Comparison of ENCODE assay signal across 8 cellular contexts in the genomic region with DNA sequence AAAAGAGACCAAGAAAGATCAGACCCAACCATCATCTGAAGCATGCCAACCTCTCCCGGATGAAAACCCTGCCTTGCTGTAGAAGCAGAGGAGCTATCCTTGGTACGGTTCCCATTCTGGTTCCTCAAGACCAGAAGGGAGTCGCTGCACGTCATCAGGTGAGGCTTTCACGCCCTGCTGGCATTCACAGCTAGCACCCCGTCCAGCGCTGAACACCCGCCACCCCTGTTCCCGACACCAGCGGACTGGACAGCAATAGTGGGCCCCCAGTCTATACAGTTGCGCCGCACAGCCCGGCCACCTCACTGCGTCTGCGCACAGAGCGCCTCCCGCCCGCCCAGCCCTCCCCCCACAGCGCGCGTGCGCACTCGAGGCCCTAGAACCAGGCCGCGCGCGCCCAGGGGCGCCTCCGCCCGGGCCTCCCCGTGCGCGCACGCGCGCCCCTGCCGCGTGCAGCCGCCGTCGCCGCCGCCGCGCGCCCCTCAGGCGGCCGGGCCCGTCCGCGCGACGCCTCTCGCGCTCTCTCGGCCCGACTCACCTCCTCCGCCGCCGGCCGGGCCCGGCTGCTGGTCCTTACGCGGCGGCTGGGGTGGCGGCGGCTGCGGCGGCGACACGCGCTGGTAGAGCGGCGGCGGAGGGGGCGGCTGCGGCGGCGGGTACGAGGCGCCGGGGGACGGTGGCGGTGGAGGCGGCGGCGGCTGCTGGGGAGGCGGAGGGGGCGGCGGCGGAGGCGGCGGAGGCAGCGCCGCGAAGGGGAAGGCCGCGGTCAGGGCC. TPM values are rescaled to one million over a fixed set of nuclear protein-coding genes. Genes with fewer than 3 reads are reported as not detected.
DNase-seq lines count a peak whose midpoint lies in the region; ATAC-seq and TF ChIP-seq lines count a peak whose summit lies in the region.

No MANE protein-coding gene starts in this region.

- no peaks in the 10 kb centered on the region for H3K9me3 Mint-ChIP-seq in activated CD4-positive, alpha-beta T cell treated with anti-CD3 and anti-CD28 coated beads, Interleukin-2, amount 10 ng/mL, durations not matched to agents 7 days and 5 days

- H3K4me3 Mint-ChIP-seq in activated CD4-positive, alpha-beta T cell treated with anti-CD3 and anti-CD28 coated beads, Interleukin-2, amount 10 ng/mL, durations not matched to agents 7 days and 5 days: peak overlapping the region; percentile 97

- H3K36me3 ChIP-seq in left lung: peaks cover 0 to 43% of the 10 kb centered on the region in 2 donors

- DNase-seq in DMS79 treated with DMSO at 0.1 percent for 48 hours (lab: John Stamatoyannopoulos, UW): peak; percentile 56
- DNase-seq in HFF-Myc (ENCODE audit: extremely low read depth, low read depth): no peak
- DNase-seq in NCI-H2227 treated with DMSO at 0.1 percent for 48 hours (lab: John Stamatoyannopoulos, UW): peak; percentile 66
- DNase-seq in activated CD4-positive, alpha-beta T cell treated with anti-CD3 and anti-CD28 coated beads, Interleukin-2, amount 10 ng/mL, durations not matched to agents 7 days and 5 days: peak; percentile 82
- peak; percentile 63 for DNase-seq in dedifferentiated amniotic fluid mesenchymal stem cell (ENCODE audit: extremely low spot score)
- peak; percentile 86 to 94 for DNase-seq in left lung
- peak; percentile 75 for DNase-seq in stimulated activated CD4-positive, alpha-beta T cell treated with anti-CD3 and anti-CD28 coated beads, Interleukin-1b, Interleukin-23, amount 100 ng/mL, for 48 hours

- H3K27ac ChIP-seq in left lung: peak overlapping the region; percentile 98 to 99

- H3K27me3 Mint-ChIP-seq in activated CD4-positive, alpha-beta T cell treated with anti-CD3 and anti-CD28 coated beads, Interleukin-2, amount 10 ng/mL, durations not matched to agents 7 days and 5 days: no peaks in the 10 kb centered on the region

- H3K36me3 Mint-ChIP-seq in activated CD4-positive, alpha-beta T cell treated with anti-CD3 and anti-CD28 coated beads, Interleukin-2, amount 10 ng/mL, durations not matched to agents 7 days and 5 days (ENCODE audit: low read depth): peaks cover 50% of the 10 kb centered on the region

- POLR2A ChIA-PET in activated CD4-positive, alpha-beta T cell treated with anti-CD3 and anti-CD28 coated beads, Interleukin-2, amount 10 ng/mL, durations not matched to agents 7 days and 5 days (lab: Charles Lee): interaction anchor here (1.7 kb wide), 1 partner anchor 33 kb away, joined by 6 read pairs; no protein-coding TSS in a partner anchor

- intact Hi-C loops in left lung (cut with DNase I): no loop called here

- CTCF ChIA-PET in activated CD4-positive, alpha-beta T cell treated with anti-CD3 and anti-CD28 coated beads, Interleukin-2, amount 10 ng/mL, durations not matched to agents 7 days and 5 days (lab: Charles Lee): interaction anchor here (0.6 to 1.9 kb wide), 2 partner anchors 10 to 72 kb away, joined by 3 to 4 read pairs; no protein-coding TSS in a partner anchor

- peak overlapping the region; percentile 93 for H3K4me3 ChIP-seq in HFF-Myc (replicated peaks; ENCODE audit: low read depth, low read length)
- peak overlapping the region; percentile 71 to 84 for H3K4me3 ChIP-seq in left lung

- no peak for TF ChIP-seq CTCF in HFF-Myc (IDR thresholded peaks at IDR 0.05; ENCODE audit: low read depth, low read length, missing control alignments)
- no peak for TF ChIP-seq CTCF in left lung (IDR thresholded peaks at IDR 0.05)

- peak overlapping the region; percentile 74 for H3K27ac Mint-ChIP-seq in activated CD4-positive, alpha-beta T cell treated with anti-CD3 and anti-CD28 coated beads, Interleukin-2, amount 10 ng/mL, durations not matched to agents 7 days and 5 days

- H3K4me1 Mint-ChIP-seq in activated CD4-positive, alpha-beta T cell treated with anti-CD3 and anti-CD28 coated beads, Interleukin-2, amount 10 ng/mL, durations not matched to agents 7 days and 5 days: peaks cover 65% of the 10 kb centered on the region

- no peaks in the 10 kb centered on the region for H3K27me3 ChIP-seq in left lung

- no peaks in the 10 kb centered on the region for H3K9me3 ChIP-seq in left lung

- ATAC-seq in left lung (peak; percentile 28), HG03095 (IDR thresholded peaks at IDR 0.05; ENCODE audit: unreplicated experiment) (no peak)

- H3K4me1 ChIP-seq in left lung: peaks cover 7 to 57% of the 10 kb centered on the region in 2 donors

RNA-seq across cellular contexts. Expression of a gene that starts 0.7 kb away (rescaled TPM):
- 100 to 1,000 TPM; 435 to 456 TPM for total RNA-seq in activated CD4-positive, alpha-beta T cell treated with anti-CD3 and anti-CD28 coated beads, Interleukin-2, amount 10 ng/mL, durations not matched to agents 7 days and 5 days
- total RNA-seq in left lung: 100 to 1,000 TPM; 169 to 228 TPM

RNA-seq across cellular contexts. Expression of a gene that starts 17.9 kb away (rescaled TPM):
- total RNA-seq in activated CD4-positive, alpha-beta T cell treated with anti-CD3 and anti-CD28 coated beads, Interleukin-2, amount 10 ng/mL, durations not matched to agents 7 days and 5 days: 1 to 10 TPM; 3.9 to 4.3 TPM
- 1 to 10 TPM; 1.3 to 3.7 TPM for total RNA-seq in left lung

RNA-seq across cellular contexts. Expression of a gene that starts 25.4 kb away (rescaled TPM):
- total RNA-seq in activated CD4-positive, alpha-beta T cell treated with anti-CD3 and anti-CD28 coated beads, Interleukin-2, amount 10 ng/mL, durations not matched to agents 7 days and 5 days: 10 to 100 TPM; 86.6 to 91.2 TPM
- 10 to 100 TPM; 19.3 to 23.2 TPM for total RNA-seq in left lung

RNA-seq across cellular contexts. Expression of a gene that starts 32.7 kb away (rescaled TPM):
- total RNA-seq in activated CD4-positive, alpha-beta T cell treated with anti-CD3 and anti-CD28 coated beads, Interleukin-2, amount 10 ng/mL, durations not matched to agents 7 days and 5 days: 10 to 100 TPM; 35.1 to 38.7 TPM
- total RNA-seq in left lung: 10 to 100 TPM; 26.9 to 29.3 TPM

RNA-seq across cellular contexts. Expression of a gene that starts 33.7 kb away (rescaled TPM):
- 100 to 1,000 TPM; 293 to 300 TPM for total RNA-seq in activated CD4-positive, alpha-beta T cell treated with anti-CD3 and anti-CD28 coated beads, Interleukin-2, amount 10 ng/mL, durations not matched to agents 7 days and 5 days
- total RNA-seq in left lung: 10 to 100 TPM; 10.8 to 35.3 TPM
